ENCODE assay signal across 12 cellular contexts in genomic region chr20:21514553-21515251, GRCh38. TPM values are rescaled to one million over a fixed set of nuclear protein-coding genes. Genes with fewer than 3 reads are reported as not detected.
DNase-seq lines count a peak whose midpoint lies in the region; ATAC-seq and TF ChIP-seq lines count a peak whose summit lies in the region.
"Had no signal": no experiment of that assay in that cellular context is flagged by ENCODE, and none has a peak within 500 bp of the region (broad histone marks: within the 10 kb centered on the region; RNA-seq: fewer than 3 reads in every experiment).

No MANE protein-coding gene starts in this region.

- no peaks in the 10 kb centered on the region for H3K9me3 ChIP-seq in HUES48 (ENCODE audit: control insufficient read depth, insufficient read depth, low read length)
- peaks cover 0 to 4% (median 0%) of the 10 kb centered on the region in 4 donors for H3K9me3 ChIP-seq in Peyer's patch

- no peak overlapping the region for H3K9ac ChIP-seq in HUES48 (ENCODE audit: low read depth, low read length)

- H3K9me3 Mint-ChIP-seq in effector memory CD8-positive, alpha-beta T cell = no peaks in the 10 kb centered on the region
- H3K9me3 Mint-ChIP-seq: activated naive CD4-positive, alpha-beta T cell treated with anti-CD3 and anti-CD28 coated beads, Interleukin-2, amount 50 U/mL, for 72 hours had no signal

- H3K27ac Mint-ChIP-seq in effector memory CD8-positive, alpha-beta T cell = no peak overlapping the region
- H3K27ac Mint-ChIP-seq: activated naive CD4-positive, alpha-beta T cell treated with anti-CD3 and anti-CD28 coated beads, Interleukin-2, amount 50 U/mL, for 72 hours had no signal

- no peak for TF ChIP-seq CTCF in Peyer's patch (IDR thresholded peaks at IDR 0.05)

- no peaks in the 10 kb centered on the region for H3K36me3 Mint-ChIP-seq in effector memory CD8-positive, alpha-beta T cell (ENCODE audit: insufficient read depth)

- H3K27me3 ChIP-seq in HUES48 (ENCODE audit: control insufficient read depth, insufficient read depth, low read length) = peaks cover 92% of the 10 kb centered on the region
- peaks cover 0 to 73% of the 10 kb centered on the region in 2 donors for H3K27me3 ChIP-seq in Peyer's patch

- no peak overlapping the region for H3K27ac ChIP-seq in HUES48 (ENCODE audit: low read depth, low read length)
- H3K27ac ChIP-seq in Peyer's patch = no peak overlapping the region
- H3K27ac ChIP-seq: 22Rv1 had no signal

- H3K4me3 ChIP-seq in HUES48 (ENCODE audit: low read depth, low read length) (peak overlapping the region; percentile 52), Peyer's patch (peak overlapping the region in 2 of 4 donors; percentile 6 to 26)

- H3K4me1 ChIP-seq in HUES48 (ENCODE audit: control insufficient read depth, insufficient read depth, low read length) (peaks cover 40% of the 10 kb centered on the region), Peyer's patch (peaks cover 0 to 59% (median 8%) of the 10 kb centered on the region in 4 donors)

- peak; percentile 70 for DNase-seq in DMS 273 (lab: John Stamatoyannopoulos, UW; ENCODE audit: unreplicated experiment)
- no peak for DNase-seq in DMS 273 treated with DMSO at 0.1 percent for 48 hours (lab: John Stamatoyannopoulos, UW)
- DNase-seq in effector memory CD8-positive, alpha-beta T cell = no peak
- DNase-seq in pons (ENCODE audit: low spot score) = peak; percentile 42
- DNase-seq in Peyer's patch = no peak
- no peak for DNase-seq in posterior vena cava (ENCODE audit: low spot score)
- DNase-seq: NCI-H2081, T-helper 9 cell had no signal

- H3K36me3 ChIP-seq in HUES48 (ENCODE audit: control insufficient read depth, insufficient read depth, low read length) (no peaks in the 10 kb centered on the region), Peyer's patch (no peaks in the 10 kb centered on the region)

- TF ChIP-seq POLR2A in Peyer's patch (IDR thresholded peaks at IDR 0.05) = no peak

- H3K4me3 Mint-ChIP-seq in effector memory CD8-positive, alpha-beta T cell = peak overlapping the region; percentile 45 to 54

- H3K4me1 Mint-ChIP-seq in effector memory CD8-positive, alpha-beta T cell (ENCODE audit: low read depth in 2 of 2) = peaks cover 14 to 27% of the 10 kb centered on the region in 2 donors

- H3K27me3 Mint-ChIP-seq in effector memory CD8-positive, alpha-beta T cell = peaks cover 62 to 98% of the 10 kb centered on the region in 2 donors

- no peak for ATAC-seq in effector memory CD8-positive, alpha-beta T cell (replicated peaks)
- no peak for ATAC-seq in HG03565 (IDR thresholded peaks at IDR 0.05; ENCODE audit: unreplicated experiment)
- ATAC-seq: activated naive CD4-positive, alpha-beta T cell treated with anti-CD3 and anti-CD28 coated beads, Interleukin-2, amount 50 U/mL, for 72 hours had no signal

- intact Hi-C loops in posterior vena cava (cut with DNase I) = loop anchor here in 1 of 2 donors (5.0 kb wide), 1 partner anchor 277 kb away; no protein-coding TSS in a partner anchor

RNA-seq across cellular contexts. Expression of gene NKX2-2, which starts 0.8 kb away (rescaled TPM):
- 1 to 10 TPM; 1.7 to 3.9 (median 2.9) TPM for total RNA-seq in Peyer's patch
- total RNA-seq in posterior vena cava = under 1 TPM; 0.23 to 0.33 TPM
- total RNA-seq: activated naive CD4-positive, alpha-beta T cell treated with anti-CD3 and anti-CD28 coated beads, Interleukin-2, amount 50 U/mL, for 72 hours had no signal

Comparison
In these comparisons a context has a peak if more than half of its experiments do, and no peak if none do; other contexts are left out.
1. DNase-seq: peak in DMS 273 (single experiment) and pons (single experiment); none in DMS 273 treated with DMSO at 0.1 percent for 48 hours (single experiment), effector memory CD8-positive, alpha-beta T cell (0 of 3), Peyer's patch (0 of 3) and posterior vena cava (single experiment).